ENCODE assay signal across 24 cellular contexts in genomic region chr10:70571636-70572439, GRCh38. TPM values are rescaled to one million over a fixed set of nuclear protein-coding genes. Genes with fewer than 3 reads are reported as not detected.
DNase-seq lines count a peak whose midpoint lies in the region; ATAC-seq and TF ChIP-seq lines count a peak whose summit lies in the region.
"Had no signal": no experiment of that assay in that cellular context is flagged by ENCODE, and none has a peak within 500 bp of the region (broad histone marks: within the 10 kb centered on the region; RNA-seq: fewer than 3 reads in every experiment).

No MANE protein-coding gene starts in this region.

- ATAC-seq in stimulated activated naive CD8-positive, alpha-beta T cell treated with anti-CD3 and anti-CD28 coated beads, Interleukin-15, Interleukin-2, amounts not matched to agents 100 U/mL and 50 U/mL, for 24 hours: no peak
- ATAC-seq in HG03378 (IDR thresholded peaks at IDR 0.05; ENCODE audit: unreplicated experiment): no peak
- ATAC-seq: CD8-positive, alpha-beta T cell; GM12878; GM23338 had no signal

- H3K27me3 Mint-ChIP-seq in stimulated activated naive CD8-positive, alpha-beta T cell treated with anti-CD3 and anti-CD28 coated beads, Interleukin-15, Interleukin-2, amounts not matched to agents 100 ng/mL and 50 ng/mL, for 24 hours: no peaks in the 10 kb centered on the region
- H3K27me3 Mint-ChIP-seq in immature natural killer cell (ENCODE audit: low read depth in 3 of 3) (peaks cover 11 to 13% (median 11%) of the 10 kb centered on the region in 3 donors), progenitor cell of endocrine pancreas (no peaks in the 10 kb centered on the region)

- no peak for TF ChIP-seq CTCF in progenitor cell of endocrine pancreas (IDR thresholded peaks at IDR 0.05; ENCODE audit: unreplicated experiment)
- no peak for TF ChIP-seq CTCF in brain microvascular endothelial cell (IDR thresholded peaks at IDR 0.05; ENCODE audit: low read depth, low read length, missing control alignments)

- H3K9me3 Mint-ChIP-seq in stimulated activated naive CD8-positive, alpha-beta T cell treated with anti-CD3 and anti-CD28 coated beads, Interleukin-15, Interleukin-2, amounts not matched to agents 100 ng/mL and 50 ng/mL, for 24 hours: no peaks in the 10 kb centered on the region
- H3K9me3 Mint-ChIP-seq in immature natural killer cell (no peaks in the 10 kb centered on the region), progenitor cell of endocrine pancreas (ENCODE audit: low read depth) (no peaks in the 10 kb centered on the region)
- H3K9me3 Mint-ChIP-seq: CD8-positive, alpha-beta T cell; GM23338; IgD-negative memory B cell had no signal

- peaks cover 32% of the 10 kb centered on the region for H3K4me1 Mint-ChIP-seq in stimulated activated naive CD8-positive, alpha-beta T cell treated with anti-CD3 and anti-CD28 coated beads, Interleukin-15, Interleukin-2, amounts not matched to agents 100 ng/mL and 50 ng/mL, for 24 hours (ENCODE audit: low read depth)
- H3K4me1 Mint-ChIP-seq in immature natural killer cell (peaks cover 74 to 82% of the 10 kb centered on the region in 2 donors), progenitor cell of endocrine pancreas (ENCODE audit: low read depth) (peaks cover 11% of the 10 kb centered on the region)
- H3K4me1 Mint-ChIP-seq: GM23338 had no signal

- no peaks in the 10 kb centered on the region for H3K36me3 ChIP-seq in brain microvascular endothelial cell (replicated peaks)

- no peak overlapping the region for H3K4me3 Mint-ChIP-seq in stimulated activated naive CD8-positive, alpha-beta T cell treated with anti-CD3 and anti-CD28 coated beads, Interleukin-15, Interleukin-2, amounts not matched to agents 100 ng/mL and 50 ng/mL, for 24 hours
- H3K4me3 Mint-ChIP-seq in immature natural killer cell (peak overlapping the region; percentile 59 to 82 (median 67)), progenitor cell of endocrine pancreas (ENCODE audit: low read depth) (no peak overlapping the region)
- H3K4me3 Mint-ChIP-seq: CD8-positive, alpha-beta T cell; GM23338; IgD-negative memory B cell had no signal

- peak overlapping the region; percentile 79 for H3K27ac Mint-ChIP-seq in stimulated activated naive CD8-positive, alpha-beta T cell treated with anti-CD3 and anti-CD28 coated beads, Interleukin-15, Interleukin-2, amounts not matched to agents 100 ng/mL and 50 ng/mL, for 24 hours
- H3K27ac Mint-ChIP-seq in immature natural killer cell: peak overlapping the region; percentile 63 to 90 (median 78)
- peak overlapping the region; percentile 56 for H3K27ac Mint-ChIP-seq in progenitor cell of endocrine pancreas
- H3K27ac Mint-ChIP-seq: CD8-positive, alpha-beta T cell; GM23338; IgD-negative memory B cell had no signal

- H3K27me3 ChIP-seq in brain microvascular endothelial cell (replicated peaks): no peaks in the 10 kb centered on the region
- H3K27me3 ChIP-seq: BLaER1 had no signal

- H3K4me3 ChIP-seq in brain microvascular endothelial cell (ENCODE audit: low read depth, low read length): no peak overlapping the region
- H3K4me3 ChIP-seq: BLaER1, GM12878, GM23338 had no signal

- H3K27ac ChIP-seq in brain microvascular endothelial cell: no peak overlapping the region
- H3K27ac ChIP-seq: BLaER1 had no signal

- no peak for DNase-seq in stimulated activated naive CD8-positive, alpha-beta T cell treated with anti-CD3 and anti-CD28 coated beads, Interleukin-15, Interleukin-2, amounts not matched to agents 100 U/mL and 50 U/mL, for 24 hours
- peak; percentile 56 to 69 (median 63) for DNase-seq in immature natural killer cell
- DNase-seq in progenitor cell of endocrine pancreas (ENCODE audit: low spot score, unreplicated experiment): no peak
- DNase-seq in stimulated activated CD4-positive, alpha-beta T cell treated with anti-CD3 and anti-CD28 coated beads, Interleukin-1b, Interleukin-23, amount 100 ng/mL, for 48 hours: no peak
- no peak for DNase-seq in brain microvascular endothelial cell
- DNase-seq: CD8-positive, alpha-beta T cell; DMS53; EL; HCEC 1CT; Karpas-422; NCI-H1436 treated with DMSO at 0.1 percent for 48 hours; NCI-H2029 treated with DMSO at 0.1 percent for 48 hours; NCI-H510A; NCI-H748 treated with DMSO at 0.1 percent for 48 hours; NK-92 treated with Interleukin-12 subunit alpha and Interleukin-12 subunit beta, amount 100 ng/mL, for 24 hours; SHP77 had no signal

- H3K36me3 Mint-ChIP-seq in stimulated activated naive CD8-positive, alpha-beta T cell treated with anti-CD3 and anti-CD28 coated beads, Interleukin-15, Interleukin-2, amounts not matched to agents 100 ng/mL and 50 ng/mL, for 24 hours (ENCODE audit: low read depth): no peaks in the 10 kb centered on the region
- H3K36me3 Mint-ChIP-seq in immature natural killer cell (no peaks in the 10 kb centered on the region), progenitor cell of endocrine pancreas (ENCODE audit: insufficient read depth) (no peaks in the 10 kb centered on the region)
- H3K36me3 Mint-ChIP-seq: CD8-positive, alpha-beta T cell had no signal

- in situ Hi-C loops in brain microvascular endothelial cell (cut with HindIII; ENCODE audit: low pct_ligation_motif_present, low sequenced_read_pairs): loop anchor here (25.0 kb wide), 2 partner anchors 90 to 190 kb away; partner anchors contain the start of gene ADAMTS14

RNA-seq across cellular contexts. Expression of gene PRF1, which starts 30.7 kb away (rescaled TPM):
- polyA plus RNA-seq in immature natural killer cell: 1,000 to 10,000 TPM; 4,156 to 6,150 (median 5,696) TPM
- total RNA-seq in progenitor cell of endocrine pancreas: not detected in 2 replicates
- total RNA-seq: A673, GM23338, MCF 10A had no signal

Comparison
In these comparisons a context has a peak if more than half of its experiments do, and no peak if none do; other contexts are left out.
1. H3K4me3 Mint-ChIP-seq: peak in immature natural killer cell (5 of 5); none in stimulated activated naive CD8-positive, alpha-beta T cell treated with anti-CD3 and anti-CD28 coated beads, Interleukin-15, Interleukin-2, amounts not matched to agents 100 ng/mL and 50 ng/mL, for 24 hours (single experiment) and progenitor cell of endocrine pancreas (single experiment).
2. DNase-seq: peak in immature natural killer cell (3 of 3); none in stimulated activated naive CD8-positive, alpha-beta T cell treated with anti-CD3 and anti-CD28 coated beads, Interleukin-15, Interleukin-2, amounts not matched to agents 100 U/mL and 50 U/mL, for 24 hours (single experiment), progenitor cell of endocrine pancreas (single experiment), stimulated activated CD4-positive, alpha-beta T cell treated with anti-CD3 and anti-CD28 coated beads, Interleukin-1b, Interleukin-23, amount 100 ng/mL, for 48 hours (single experiment) and brain microvascular endothelial cell (single experiment).
3. Peak in every context shown above with its lines, with median percentiles within 50 percentile points of each other: H3K27ac Mint-ChIP-seq.